Comparison of ENCODE assay signal across 9 cellular contexts in genomic region chr5:35112300-35112699, GRCh38.
"Had no signal": no experiment of that assay in that cellular context is flagged by ENCODE, and none has a peak within 500 bp of the region (broad histone marks: within the 10 kb centered on the region; RNA-seq: fewer than 3 reads in every experiment).

No MANE protein-coding gene starts in this region.

- ATAC-seq: HCT116, K562 had no signal

- H3K4me1 ChIP-seq: HAP-1 had no signal

- H3K9me3 ChIP-seq: HAP-1 had no signal

- DNase-seq: GOT3, HFFc6, IMR-90, KG1 had no signal

- H3K27ac Mint-ChIP-seq: HFFc6 had no signal

- H3K36me3 ChIP-seq: HAP-1 had no signal

- H3K4me3 Mint-ChIP-seq: HFFc6 had no signal

- H3K4me3 ChIP-seq: HAP-1, K562 had no signal

- FAIRE-seq: H54, HTR-8/SVneo, K562 had no signal
